Comparison of ENCODE assay signal across 8 cellular contexts in genomic region chr5:134846641-134846960, GRCh38. TPM values are rescaled to one million over a fixed set of nuclear protein-coding genes. Genes with fewer than 3 reads are reported as not detected.
A peak's percentile ranks its signal among the peaks of the same experiment; 100 is the strongest.
DNase-seq lines count a peak whose midpoint lies in the region; ATAC-seq lines count a peak whose summit lies in the region.

No MANE protein-coding gene starts in this region.

- H3K36me3 ChIP-seq in stomach smooth muscle (ENCODE audit: control insufficient read depth in 2 of 2, insufficient read depth in 2 of 2, low read length in 2 of 2): no peaks in the 10 kb centered on the region

- H3K27me3 ChIP-seq in stomach smooth muscle (ENCODE audit: control insufficient read depth in 1 of 2, insufficient read depth in 2 of 2, low read length in 2 of 2): no peaks in the 10 kb centered on the region

- peaks cover 16% of the 10 kb centered on the region for H3K4me1 ChIP-seq in stomach smooth muscle (ENCODE audit: control insufficient read depth, insufficient read depth, low read length)

- H3K9ac ChIP-seq in stomach smooth muscle (ENCODE audit: low read length in 2 of 2): peak overlapping the region; percentile 77 to 89

- peak; percentile 1 for ATAC-seq in left lobe of liver

- H3K27ac ChIP-seq in stomach smooth muscle (ENCODE audit: low read length): peak overlapping the region; percentile 85

- peak; percentile 64 for DNase-seq in activated effector memory CD4-positive, alpha-beta T cell treated with anti-CD3 and anti-CD28 coated beads, Interleukin-2, amount 50 U/mL, for 16 hours
- no peak for DNase-seq in activated effector memory CD4-positive, alpha-beta T cell treated with Interleukin-2 at 50 U/mL for 16 hours
- peak; percentile 71 for DNase-seq in NCI-H69 (lab: John Stamatoyannopoulos, UW)
- DNase-seq in astrocyte of the hippocampus (ENCODE audit: low read depth, low spot score): peak; percentile 49
- DNase-seq in left lobe of liver (ENCODE audit: low spot score): no peak
- DNase-seq in SK-N-DZ (ENCODE audit: low spot score): no peak
- no peak for DNase-seq in stimulated activated naive CD4-positive, alpha-beta T cell treated with Interleukin-2 at 50 U/mL for 16 hours (lab: John Stamatoyannopoulos, UW)

- peak overlapping the region; percentile 86 to 93 for H3K4me3 ChIP-seq in stomach smooth muscle (ENCODE audit: low read length in 2 of 2)

- no peaks in the 10 kb centered on the region for H3K9me3 ChIP-seq in stomach smooth muscle (ENCODE audit: control insufficient read depth in 2 of 2, low read length in 2 of 2)

RNA-seq across cellular contexts. Expression of gene C5orf24, which starts 0.8 kb away (rescaled TPM):
- total RNA-seq in left lobe of liver: 25.9 TPM
- 53.3 and 54.3 TPM in 2 replicates for polyA plus RNA-seq in SK-N-DZ (2014; cell fraction: cytosol; rRNA removed)
- polyA plus RNA-seq in SK-N-DZ (2014; cell fraction: nucleus; rRNA removed): 32.6 and 41.4 TPM in 2 replicates

RNA-seq across cellular contexts. Expression of gene TXNDC15, which starts 27.6 kb away (rescaled TPM):
- total RNA-seq in left lobe of liver: 30.2 TPM
- polyA plus RNA-seq in SK-N-DZ (2014; cell fraction: cytosol; rRNA removed): 50.5 and 56.8 TPM in 2 replicates
- 20.9 and 23.6 TPM in 2 replicates for polyA plus RNA-seq in SK-N-DZ (2014; cell fraction: nucleus; rRNA removed)

RNA-seq across cellular contexts. Expression of gene PCBD2, which starts 58.3 kb away (rescaled TPM):
- total RNA-seq in left lobe of liver: 10.6 TPM
- polyA plus RNA-seq in SK-N-DZ (2014; cell fraction: cytosol; rRNA removed): 18.8 and 20.8 TPM in 2 replicates
- polyA plus RNA-seq in SK-N-DZ (2014; cell fraction: nucleus; rRNA removed): 5.3 and 8.4 TPM in 2 replicates

Comparison
In these comparisons a context has a peak if more than half of its experiments do, and no peak if none do; other contexts are left out.
1. DNase-seq: peak in activated effector memory CD4-positive, alpha-beta T cell treated with anti-CD3 and anti-CD28 coated beads, Interleukin-2, amount 50 U/mL, for 16 hours (single experiment), NCI-H69 (single experiment) and astrocyte of the hippocampus (single experiment); none in activated effector memory CD4-positive, alpha-beta T cell treated with Interleukin-2 at 50 U/mL for 16 hours (single experiment), left lobe of liver (single experiment), SK-N-DZ (single experiment) and stimulated activated naive CD4-positive, alpha-beta T cell treated with Interleukin-2 at 50 U/mL for 16 hours (single experiment).